Comparison of ENCODE assay signal across 8 cellular contexts in the genomic region with DNA sequence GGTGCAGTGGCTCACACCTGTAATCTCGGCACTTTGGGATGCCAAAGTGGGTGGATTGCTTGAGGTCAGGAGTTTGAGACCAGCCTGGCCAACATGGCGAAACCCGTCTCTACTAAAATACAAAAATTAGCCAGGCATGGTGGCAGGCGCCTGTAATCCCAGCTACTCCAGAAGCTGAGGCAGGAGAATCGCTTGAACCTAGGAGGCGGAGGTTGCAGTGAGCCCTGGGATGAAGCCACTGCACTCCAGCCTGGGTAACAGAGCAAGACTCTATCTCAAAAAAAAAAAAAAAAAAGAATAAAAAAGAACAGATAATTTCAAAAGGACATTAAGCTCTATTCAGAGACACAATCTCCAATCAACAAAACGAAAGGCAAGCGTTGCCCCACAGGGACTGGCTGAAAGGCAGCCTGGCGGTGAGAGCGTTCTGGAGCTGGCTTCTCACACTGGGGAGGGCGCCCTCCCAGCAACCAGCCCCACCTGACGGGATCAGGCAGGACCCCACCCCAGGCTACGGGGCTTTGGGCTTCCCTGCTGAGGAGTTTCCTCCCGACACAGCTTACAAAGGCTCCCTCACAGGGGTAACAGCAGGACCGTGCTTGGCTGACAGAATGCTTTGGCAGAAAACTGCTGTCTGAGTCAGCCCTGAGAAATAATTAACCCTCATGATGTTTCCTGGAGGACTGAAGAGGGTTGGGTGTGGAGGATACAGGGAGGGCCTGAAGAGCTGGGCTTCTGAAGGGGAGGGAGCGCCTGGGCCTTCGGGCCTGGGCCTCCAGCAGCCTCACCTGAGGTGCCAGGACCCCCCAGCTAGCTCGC. TPM values are rescaled to one million over a fixed set of nuclear protein-coding genes. Genes with fewer than 3 reads are reported as not detected.
DNase-seq lines count a peak whose midpoint lies in the region; ATAC-seq and TF ChIP-seq lines count a peak whose summit lies in the region.
"Had no signal": no experiment of that assay in that cellular context is flagged by ENCODE, and none has a peak within 500 bp of the region (broad histone marks: within the 10 kb centered on the region; RNA-seq: fewer than 3 reads in every experiment).

No MANE protein-coding gene starts in this region.

- no peaks in the 10 kb centered on the region for H3K79me2 ChIP-seq in MM.1S (ENCODE audit: low read length)

- no peaks in the 10 kb centered on the region for H3K27me3 ChIP-seq in Panc1 (ENCODE audit: control insufficient read depth, insufficient read depth, low read length)
- no peaks in the 10 kb centered on the region for H3K27me3 ChIP-seq in MM.1S (replicated peaks; ENCODE audit: insufficient read depth, low read length)

- H4K20me1 ChIP-seq in MM.1S (ENCODE audit: insufficient read depth, low read length), result no peaks in the 10 kb centered on the region

- H3K4me3 Mint-ChIP-seq in nephron progenitor cell, result no peak overlapping the region
- H3K4me3 Mint-ChIP-seq: T-helper 1 cell treated with Interleukin-12 subunit alpha and Interleukin-12 subunit beta and Interleukin-4 antibody, amounts not matched to agents 30 μg/mL and 1 μg/mL, for 36 hours had no signal

- H3K4me1 ChIP-seq in Panc1 (ENCODE audit: control insufficient read depth, insufficient read depth, low read length), result no peaks in the 10 kb centered on the region
- no peaks in the 10 kb centered on the region for H3K4me1 ChIP-seq in MM.1S (ENCODE audit: low read length)

- H3K4me2 ChIP-seq in MM.1S (ENCODE audit: low read depth, low read length), result no peak overlapping the region

- H3K36me3 ChIP-seq in Panc1 (ENCODE audit: control insufficient read depth, insufficient read depth, low read length), result no peaks in the 10 kb centered on the region
- no peaks in the 10 kb centered on the region for H3K36me3 ChIP-seq in MM.1S (replicated peaks; ENCODE audit: insufficient read depth, low read length)

- POLR2A ChIA-PET in Panc1 (lab: Charles Lee), result interaction anchor here (0.6 to 0.7 kb wide), 3 partner anchors 18 to 1317 kb away, joined by 3 to 10 read pairs (median 6); no protein-coding TSS in a partner anchor

- TF ChIP-seq CTCF in Panc1 (IDR thresholded peaks at IDR 0.05), result no peak
- peak; percentile 9 for TF ChIP-seq CTCF in fibroblast of mammary gland (conservative IDR thresholded peaks at IDR 0.05; ENCODE audit: control insufficient read depth, insufficient read depth, low read depth, low read length)
- TF ChIP-seq CTCF in nephron progenitor cell (IDR thresholded peaks at IDR 0.05), result no peak
- no peak for TF ChIP-seq CTCF in MM.1S (IDR thresholded peaks at IDR 0.05; ENCODE audit: low read length)

- CTCF ChIA-PET in Panc1 (lab: Charles Lee), result no interaction called here

- peak overlapping the region; percentile 57 for H3K27ac ChIP-seq in Panc1 (ENCODE audit: low read length)
- no peak overlapping the region for H3K27ac ChIP-seq in MM.1S (ENCODE audit: low read length)

- peak overlapping the region; percentile 13 to 43 for H3K4me3 ChIP-seq in Panc1 (ENCODE audit: low read depth in 2 of 2, low read length in 2 of 2)
- peak overlapping the region; percentile 56 for H3K4me3 ChIP-seq in fibroblast of mammary gland (ENCODE audit: control insufficient read depth, low read depth, low read length)
- no peak overlapping the region for H3K4me3 ChIP-seq in MM.1S (ENCODE audit: low read length)

- H3K9me3 ChIP-seq in Panc1 (ENCODE audit: control insufficient read depth, insufficient read depth, low read depth, low read length) (no peaks in the 10 kb centered on the region), MM.1S (replicated peaks; ENCODE audit: insufficient read depth, low read length) (no peaks in the 10 kb centered on the region)

- in situ Hi-C loops in Panc1 (cut with HindIII; ENCODE audit: low pct_unique_long_range_greater_than_20kb, low sequenced_read_pairs), result no loop called here

- peaks cover 19% of the 10 kb centered on the region for H3K27me3 Mint-ChIP-seq in nephron progenitor cell (ENCODE audit: low read depth, poor library complexity)

- H3K9me2 ChIP-seq in MM.1S (replicated peaks; ENCODE audit: insufficient read depth, low read length), result no peaks in the 10 kb centered on the region

- DNase-seq in HCEC 1CT (peak; percentile 88), Panc1 (ENCODE audit: low read depth, low spot score) (peak; percentile 38), fibroblast of mammary gland (ENCODE audit: low read depth) (peak; percentile 93), nephron progenitor cell (peak; percentile 29), MM.1S (no peak)

- H3K4me1 Mint-ChIP-seq in nephron progenitor cell, result peaks cover 54% of the 10 kb centered on the region

- intact Hi-C loops in Panc1 (cut with micrococcal nuclease; ENCODE audit: unreplicated experiment), result no loop called here

- H2AFZ ChIP-seq in MM.1S (ENCODE audit: low read length), result no peak overlapping the region

- H3K9ac ChIP-seq in MM.1S (ENCODE audit: low read length), result no peak overlapping the region

- ATAC-seq in Panc1 (peak; percentile 94), HG02973 (IDR thresholded peaks at IDR 0.05; ENCODE audit: unreplicated experiment) (no peak), GM18520 (IDR thresholded peaks at IDR 0.05; ENCODE audit: unreplicated experiment) (no peak)

- H3K9me3 Mint-ChIP-seq in nephron progenitor cell, result no peaks in the 10 kb centered on the region
- H3K9me3 Mint-ChIP-seq: T-helper 1 cell treated with Interleukin-12 subunit alpha and Interleukin-12 subunit beta and Interleukin-4 antibody, amounts not matched to agents 30 μg/mL and 1 μg/mL, for 36 hours had no signal

- H3K36me3 Mint-ChIP-seq in nephron progenitor cell (ENCODE audit: low read depth), result no peaks in the 10 kb centered on the region

- no peaks in the 10 kb centered on the region for H3F3A ChIP-seq in MM.1S (ENCODE audit: insufficient read depth, low read length)

- BruUV-seq in Panc1 (replicated peaks; lab: Mats Ljungman, UMichigan), result no TSS peak

- peak overlapping the region; percentile 82 for H3K27ac Mint-ChIP-seq in nephron progenitor cell
- H3K27ac Mint-ChIP-seq: T-helper 1 cell treated with Interleukin-12 subunit alpha and Interleukin-12 subunit beta and Interleukin-4 antibody, amounts not matched to agents 30 μg/mL and 1 μg/mL, for 36 hours had no signal

RNA-seq across cellular contexts. Expression of gene SRP9, which starts 31.1 kb away (rescaled TPM):
- 282 TPM for total RNA-seq in Panc1 (2021; ENCODE audit: unreplicated experiment)
- polyA plus RNA-seq in Panc1 (2012; ENCODE audit: insufficient read length), result 264 TPM
